Comparison of ENCODE assay signal across 8 cellular contexts in the genomic region with DNA sequence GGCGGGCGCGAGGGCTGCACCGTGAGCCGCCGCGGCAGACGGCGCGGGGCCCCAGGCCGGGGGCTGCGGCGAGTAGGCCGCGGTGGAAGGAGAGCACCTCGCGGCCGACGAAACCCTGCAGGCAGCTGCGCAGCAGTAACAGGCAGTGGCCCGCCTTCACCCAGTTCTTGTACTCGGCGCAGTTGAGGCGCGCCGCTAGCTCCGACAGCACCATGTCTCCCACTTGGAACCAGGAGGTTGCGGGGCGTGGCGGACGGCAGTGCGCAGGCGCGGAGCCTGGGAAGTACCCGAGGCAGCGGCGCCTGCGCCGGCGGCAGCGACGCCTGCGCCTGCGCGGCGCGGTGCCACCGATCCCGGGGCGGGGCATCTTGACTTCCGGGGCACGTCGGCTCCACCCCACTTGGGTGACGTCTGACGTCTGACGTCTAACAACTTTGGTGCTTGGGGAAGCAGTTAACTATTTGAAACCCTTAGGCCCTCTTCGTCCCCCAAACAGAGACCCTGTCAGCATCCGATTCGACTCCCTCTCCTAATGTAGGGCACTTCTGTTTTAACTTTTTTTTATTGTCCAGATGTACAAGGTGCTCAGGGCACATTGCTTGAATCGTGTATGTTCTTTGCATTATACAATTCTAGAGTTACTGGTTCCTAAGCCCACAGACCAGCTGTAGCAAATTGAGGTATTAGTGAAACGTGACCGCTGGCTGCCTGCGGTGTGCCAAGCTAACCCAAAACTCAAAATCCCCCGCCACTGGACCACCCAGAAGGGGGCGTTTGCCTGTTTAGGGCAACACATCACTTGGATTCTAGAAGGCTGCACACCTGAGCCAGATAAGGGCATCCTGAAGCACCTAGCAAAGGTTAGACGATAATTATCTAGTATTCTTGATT. TPM values are rescaled to one million over a fixed set of nuclear protein-coding genes. Genes with fewer than 3 reads are reported as not detected.
DNase-seq lines count a peak whose midpoint lies in the region; ATAC-seq and TF ChIP-seq lines count a peak whose summit lies in the region.

A gene with protein sequence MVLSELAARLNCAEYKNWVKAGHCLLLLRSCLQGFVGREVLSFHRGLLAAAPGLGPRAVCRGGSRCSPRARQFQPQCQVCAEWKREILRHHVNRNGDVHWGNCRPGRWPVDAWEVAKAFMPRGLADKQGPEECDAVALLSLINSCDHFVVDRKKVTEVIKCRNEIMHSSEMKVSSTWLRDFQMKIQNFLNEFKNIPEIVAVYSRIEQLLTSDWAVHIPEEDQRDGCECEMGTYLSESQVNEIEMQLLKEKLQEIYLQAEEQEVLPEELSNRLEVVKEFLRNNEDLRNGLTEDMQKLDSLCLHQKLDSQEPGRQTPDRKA (minus strand): TSS at position 255 of the 891 bp plus-strand sequence. CDS start 41 bp downstream, at position 214.

- H3K9me2 ChIP-seq in PC-3 (replicated peaks; ENCODE audit: low read length): no peaks in the 10 kb centered on the region

- H3K27ac ChIP-seq in PC-3 (ENCODE audit: low read length): peak within 1 kb of the TSS; percentile 61

- peak within 1 kb of the TSS; percentile 54 for H3K4me3 ChIP-seq in Jurkat, Clone E6-1 (ENCODE audit: low read length)
- H3K4me3 ChIP-seq in PC-3 (ENCODE audit: low read length) (peak within 1 kb of the TSS; percentile 83), epithelial cell of proximal tubule (ENCODE audit: low read depth, low read length) (peak within 1 kb of the TSS; percentile 71), mucosa of stomach (ENCODE audit: low read length) (peak within 1 kb of the TSS; percentile 56)

- ATAC-seq in GM21619 (IDR thresholded peaks at IDR 0.05; ENCODE audit: unreplicated experiment) (peak; percentile 61), PC-3 (peak; percentile 71)

- peaks cover 18% of the 10 kb centered on the region for H3K4me1 ChIP-seq in PC-3 (ENCODE audit: insufficient read depth, low read length)
- peaks cover 4% of the 10 kb centered on the region for H3K4me1 ChIP-seq in mucosa of stomach (ENCODE audit: control insufficient read depth, insufficient read depth, low read length)

- DNase-seq in DMS53 (lab: John Stamatoyannopoulos, UW) (peak; percentile 95), PC-3 (peak; percentile 94), activated T-cell treated with anti-CD3 and anti-CD28 coated beads for 48 hours (ENCODE audit: low read depth) (peak; percentile 90), epithelial cell of proximal tubule (ENCODE audit: low read depth) (no peak)
- peak; percentile 76 for DNase-seq in Jurkat, Clone E6-1 (ENCODE audit: low read depth, low spot score)
- peak; percentile 83 to 97 for DNase-seq in stimulated activated CD8-positive, alpha-beta memory T cell treated with anti-CD3 and anti-CD28 coated beads, Interleukin-7, amount 100 ng/mL, for 1 hour (ENCODE audit: low read depth in 2 of 2)

- peaks cover 47% of the 10 kb centered on the region for H3K79me2 ChIP-seq in PC-3 (ENCODE audit: low read length)

- peak within 1 kb of the TSS; percentile 73 for H2AFZ ChIP-seq in PC-3 (ENCODE audit: low read length)

- BruUV-seq in PC-3 (replicated peaks; lab: Mats Ljungman, UMichigan): no TSS peak

- H3F3A ChIP-seq in PC-3 (ENCODE audit: low read length, unreplicated experiment): no peaks in the 10 kb centered on the region

- H3K9me3 ChIP-seq in PC-3 (ENCODE audit: low read length): no peaks in the 10 kb centered on the region
- H3K9me3 ChIP-seq in mucosa of stomach (ENCODE audit: control insufficient read depth, low read length): no peaks in the 10 kb centered on the region

- H4K20me1 ChIP-seq in PC-3 (ENCODE audit: low read length): no peaks in the 10 kb centered on the region

- peak within 1 kb of the TSS; percentile 79 for H3K4me2 ChIP-seq in PC-3 (ENCODE audit: low read length)

- no peak; the same call in 1 of the 2 replicates for TF ChIP-seq CTCF in PC-3 (conservative IDR thresholded peaks at IDR 0.05; ENCODE audit: low read depth, low read length)
- TF ChIP-seq CTCF in epithelial cell of proximal tubule (conservative IDR thresholded peaks at IDR 0.05; ENCODE audit: low read depth, low read length): no peak

- H3K36me3 ChIP-seq in PC-3 (ENCODE audit: low read depth, low read length) (peaks cover 4% of the 10 kb centered on the region; the same call in 1 of the 2 replicates), mucosa of stomach (ENCODE audit: control insufficient read depth, insufficient read depth, low read length) (no peaks in the 10 kb centered on the region)

- intact Hi-C loops in PC-3 (cut with micrococcal nuclease): no loop called here

- POLR2A ChIA-PET in PC-3 (lab: Charles Lee; ENCODE audit: unreplicated experiment): no interaction called here

- H3K27me3 ChIP-seq in PC-3 (ENCODE audit: low read length): no peaks in the 10 kb centered on the region
- H3K27me3 ChIP-seq in mucosa of stomach (ENCODE audit: control insufficient read depth, insufficient read depth, low read length): no peaks in the 10 kb centered on the region

- CTCF ChIA-PET in PC-3 (lab: Charles Lee): no interaction called here

- H3K9ac ChIP-seq in PC-3 (ENCODE audit: low read length) (peak within 1 kb of the TSS; percentile 93), mucosa of stomach (ENCODE audit: low read length) (peak within 1 kb of the TSS; percentile 67)

RNA-seq across cellular contexts. Expression of the gene that starts here (rescaled TPM):
- 13.3 TPM for polyA plus RNA-seq in Jurkat, Clone E6-1 (2012; ENCODE audit: insufficient read depth, insufficient read length)
- total RNA-seq in PC-3 (2014; rRNA removed): 16.2 and 18.3 TPM in 2 replicates
- total RNA-seq in epithelial cell of proximal tubule: 11.4 and 15.6 TPM in 2 replicates
